In genomic region chr16:2968368-2968737, GRCh38 we compare ENCODE assay signal across 8 cellular contexts. TPM values are rescaled to one million over a fixed set of nuclear protein-coding genes. Genes with fewer than 3 reads are reported as not detected.
DNase-seq lines count a peak whose midpoint lies in the region; ATAC-seq and TF ChIP-seq lines count a peak whose summit lies in the region.

No MANE protein-coding gene starts in this region.

- no peak overlapping the region for H3K27ac ChIP-seq in cardiac muscle cell
- no peak overlapping the region for H3K27ac ChIP-seq in SJSA1
- no peak overlapping the region for H3K27ac ChIP-seq in upper lobe of left lung

- DNase-seq in cardiac muscle cell (ENCODE audit: low read depth in 1 of 2, low spot score in 1 of 2) (no peak), cardiac septum (ENCODE audit: low spot score) (no peak), SJSA1 (ENCODE audit: low read depth in 1 of 2, low spot score in 2 of 2) (no peak), upper lobe of left lung (no peak), NCI-H510A treated with DMSO at 0.1 percent for 48 hours (lab: John Stamatoyannopoulos, UW) (no peak), hypothalamus (lab: John Stamatoyannopoulos, UW) (no peak)

- 13% methylated on average over 15 to 17 of the region's 18 CpGs for WGBS in upper lobe of left lung, 2 donors

- H3K27me3 ChIP-seq in cardiac muscle cell (peaks cover 34% of the 10 kb centered on the region), SJSA1 (replicated peaks) (peaks cover 22% of the 10 kb centered on the region), upper lobe of left lung (peaks cover 0 to 50% (median 36%) of the 10 kb centered on the region in 4 donors)

- intact Hi-C loops in cardiac septum (cut with DNase I), result no loop called here

- ATAC-seq in upper lobe of left lung (ENCODE audit: low FRiP score in 2 of 2) (no peak), GM21723 (IDR thresholded peaks at IDR 0.05; ENCODE audit: unreplicated experiment) (no peak)

- TF ChIP-seq EP300 in upper lobe of left lung (IDR thresholded peaks at IDR 0.05), result no peak

- H3K9me3 ChIP-seq in cardiac muscle cell (ENCODE audit: low read depth) (no peaks in the 10 kb centered on the region), SJSA1 (replicated peaks) (no peaks in the 10 kb centered on the region; the same call in 1 of the 2 replicates), iPS-18c (ENCODE audit: control insufficient read depth, insufficient read depth, low read length) (peaks cover 2% of the 10 kb centered on the region), upper lobe of left lung (no peaks in the 10 kb centered on the region)

- TF ChIP-seq CTCF in cardiac muscle cell (IDR thresholded peaks at IDR 0.05; ENCODE audit: low read depth, low read length), result no peak
- no peak for TF ChIP-seq CTCF in upper lobe of left lung (IDR thresholded peaks at IDR 0.05)

- no peak for TF ChIP-seq POLR2A in upper lobe of left lung (IDR thresholded peaks at IDR 0.05)

- H3K36me3 ChIP-seq in cardiac muscle cell (no peaks in the 10 kb centered on the region), SJSA1 (peaks cover 38% of the 10 kb centered on the region), upper lobe of left lung (no peaks in the 10 kb centered on the region)

- H3K4me1 ChIP-seq in cardiac muscle cell (ENCODE audit: low read depth), result peaks cover 3% of the 10 kb centered on the region
- peaks cover 41% of the 10 kb centered on the region for H3K4me1 ChIP-seq in SJSA1 (replicated peaks)
- peaks cover 47 to 70% (median 55%) of the 10 kb centered on the region in 4 donors for H3K4me1 ChIP-seq in upper lobe of left lung

- H3K4me3 ChIP-seq in cardiac muscle cell, result peak overlapping the region; percentile 49
- H3K4me3 ChIP-seq in SJSA1, result peak overlapping the region; percentile 86
- H3K4me3 ChIP-seq in iPS-18c (ENCODE audit: insufficient read depth, low read depth, low read length), result peak overlapping the region; percentile 89
- peak overlapping the region in 3 of 4 donors; percentile 72 to 89 (median 88) for H3K4me3 ChIP-seq in upper lobe of left lung

RNA-seq across cellular contexts. Expression of gene PAQR4, which starts 0.8 kb away (rescaled TPM):
- total RNA-seq in cardiac muscle cell, result 3.1 and 9.9 TPM in 2 replicates
- polyA plus RNA-seq in cardiac muscle cell, result 3.9 and 11.0 TPM in 2 replicates
- 10.9 TPM for total RNA-seq in cardiac septum
- 29.9 and 44.0 TPM in 2 replicates for total RNA-seq in SJSA1 (2014; rRNA removed; shearing (Covaris generic))
- 10 to 100 TPM in 2 of 6 donors, 1 to 10 TPM in 4; 5.2 to 13.5 (median 8.3) TPM for total RNA-seq in upper lobe of left lung

RNA-seq across cellular contexts. Expression of gene KREMEN2, which starts 4.3 kb away (rescaled TPM):
- total RNA-seq in cardiac muscle cell, result 2.6 and 3.9 TPM in 2 replicates
- 1.3 and 2.5 TPM in 2 replicates for polyA plus RNA-seq in cardiac muscle cell
- not detected for total RNA-seq in cardiac septum
- total RNA-seq in SJSA1 (2014; rRNA removed; shearing (Covaris generic)), result not detected in 2 replicates
- not detected for total RNA-seq in upper lobe of left lung

RNA-seq across cellular contexts. Expression of gene PKMYT1, which starts 11.9 kb away (rescaled TPM):
- 26.2 and 28.1 TPM in 2 replicates for total RNA-seq in cardiac muscle cell
- polyA plus RNA-seq in cardiac muscle cell, result 30.6 and 36.8 TPM in 2 replicates
- total RNA-seq in cardiac septum, result 1.8 TPM
- 66.4 and 80.8 TPM in 2 replicates for total RNA-seq in SJSA1 (2014; rRNA removed; shearing (Covaris generic))
- 10 to 100 TPM in 1 of 6 donors, 1 to 10 TPM in 4, under 1 TPM in 1; 0.39 to 19.1 (median 5.4) TPM for total RNA-seq in upper lobe of left lung

RNA-seq across cellular contexts. Expression of gene CLDN9, which starts 44.4 kb away (rescaled TPM):
- total RNA-seq in cardiac muscle cell (3.2 and 6.3 TPM in 2 replicates), cardiac septum (2.3 TPM), upper lobe of left lung (1 to 10 TPM in 4 of 6 donors, under 1 TPM in 2; 0.57 to 5.9 (median 1.1) TPM)
- polyA plus RNA-seq in cardiac muscle cell, result 8.4 and 8.5 TPM in 2 replicates
- not detected in 2 replicates for total RNA-seq in SJSA1 (2014; rRNA removed; shearing (Covaris generic))

RNA-seq across cellular contexts. Expression of gene CLDN6, which starts 49.6 kb away (rescaled TPM):
- total RNA-seq in cardiac muscle cell (148 and 210 TPM in 2 replicates), cardiac septum (0.16 TPM), upper lobe of left lung (1 to 10 TPM in 1 of 6 donors, under 1 TPM in 2, not detected in 3; 0.30 to 1.9 (median 0.72) TPM)
- polyA plus RNA-seq in cardiac muscle cell, result 244 and 344 TPM in 2 replicates
- not detected in 2 replicates for total RNA-seq in SJSA1 (2014; rRNA removed; shearing (Covaris generic))
